13 cellular contexts compared by ENCODE assay signal in the genomic region with DNA sequence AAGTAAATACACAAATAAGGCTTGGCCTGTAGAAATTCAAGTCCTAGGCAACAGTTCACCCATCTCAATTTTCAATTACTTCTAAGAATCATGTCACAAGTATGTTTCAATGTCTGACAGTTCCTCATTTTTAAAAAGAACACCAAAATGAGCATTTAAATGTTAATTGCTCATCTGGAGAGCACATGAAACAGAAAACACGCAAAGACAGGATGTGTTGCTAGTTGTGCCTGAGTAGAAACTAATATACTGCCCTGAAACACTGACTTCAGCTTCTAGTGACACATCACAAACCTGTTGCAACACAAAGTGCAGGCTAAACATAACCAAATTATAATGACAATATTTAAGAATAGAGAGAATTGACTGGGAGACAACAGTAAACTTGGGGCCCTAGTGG.
DNase-seq lines count a peak whose midpoint lies in the region; ATAC-seq and TF ChIP-seq lines count a peak whose summit lies in the region.
"Had no signal": no experiment of that assay in that cellular context is flagged by ENCODE, and none has a peak within 500 bp of the region (broad histone marks: within the 10 kb centered on the region; RNA-seq: fewer than 3 reads in every experiment).

No MANE protein-coding gene starts in this region.

- H3K9me3 ChIP-seq in tibial artery (peaks cover 0 to 4% (median 0%) of the 10 kb centered on the region in 3 donors), BE2C (no peaks in the 10 kb centered on the region)
- H3K9me3 ChIP-seq: gastrocnemius medialis had no signal

- ATAC-seq in stimulated activated naive CD8-positive, alpha-beta T cell treated with anti-CD3 and anti-CD28 coated beads, Interleukin-15, amount 100 ng/mL, for 72 hours: peak; percentile 41
- no peak for ATAC-seq in stimulated activated naive CD8-positive, alpha-beta T cell treated with anti-CD3 and anti-CD28 coated beads, Interleukin-15, Interleukin-2, amounts not matched to agents 100 U/mL and 50 U/mL, for 24 hours
- ATAC-seq in HG02885 (IDR thresholded peaks at IDR 0.05; ENCODE audit: poor library complexity, unreplicated experiment) (peak; percentile 56), GM21381 (IDR thresholded peaks at IDR 0.05; ENCODE audit: unreplicated experiment) (no peak)
- ATAC-seq: gastrocnemius medialis had no signal

- no peaks in the 10 kb centered on the region for H3K27me3 ChIP-seq in tibial artery
- no peaks in the 10 kb centered on the region for H3K27me3 ChIP-seq in BE2C
- H3K27me3 ChIP-seq: gastrocnemius medialis had no signal

- no peak overlapping the region for H3K4me3 ChIP-seq in tibial artery
- H3K4me3 ChIP-seq in BE2C (ENCODE audit: low read depth, low read length): no peak overlapping the region
- H3K4me3 ChIP-seq: gastrocnemius medialis had no signal

- no peak overlapping the region for H3K27ac ChIP-seq in tibial artery
- H3K27ac ChIP-seq: gastrocnemius medialis had no signal

- TF ChIP-seq CTCF in tibial artery (IDR thresholded peaks at IDR 0.05) (no peak), BE2C (IDR thresholded peaks at IDR 0.05; ENCODE audit: low read depth, low read length) (no peak)

- H3K27me3 Mint-ChIP-seq in stimulated activated naive CD8-positive, alpha-beta T cell treated with anti-CD3 and anti-CD28 coated beads, Interleukin-15, amount 100 ng/mL, for 72 hours: peaks cover 37% of the 10 kb centered on the region

- intact Hi-C loops in tibial artery (cut with DNase I; ENCODE audit: low total_unique reads): no loop called here

- peaks cover 0 to 14% of the 10 kb centered on the region in 2 donors for H3K9me3 Mint-ChIP-seq in stimulated activated naive CD8-positive, alpha-beta T cell treated with anti-CD3 and anti-CD28 coated beads, Interleukin-15, amount 100 ng/mL, for 72 hours
- H3K9me3 Mint-ChIP-seq: activated naive CD4-positive, alpha-beta T cell treated with anti-CD3 and anti-CD28 coated beads, Interleukin-2, amount 50 U/mL, for 24 hours had no signal

- no peak for DNase-seq in stimulated activated naive CD8-positive, alpha-beta T cell treated with anti-CD3 and anti-CD28 coated beads, Interleukin-15, amount 100 ng/mL, for 72 hours
- DNase-seq in stimulated activated naive CD8-positive, alpha-beta T cell treated with anti-CD3 and anti-CD28 coated beads, Interleukin-15, Interleukin-2, amounts not matched to agents 100 U/mL and 50 U/mL, for 24 hours: no peak
- DNase-seq in MV-4-11 (lab: John Stamatoyannopoulos, UW) (peak; percentile 91), tibial artery (no peak), BE2C (no peak), NCI-H2107 treated with DMSO at 0.1 percent for 48 hours (lab: John Stamatoyannopoulos, UW; ENCODE audit: unreplicated experiment) (no peak)
- DNase-seq: DND-41, gastrocnemius medialis, NCI-H1417 treated with DMSO at 0.1 percent for 48 hours, SW 1271 had no signal

- H3K27ac Mint-ChIP-seq in stimulated activated naive CD8-positive, alpha-beta T cell treated with anti-CD3 and anti-CD28 coated beads, Interleukin-15, amount 100 ng/mL, for 72 hours: no peak overlapping the region
- H3K27ac Mint-ChIP-seq: activated naive CD4-positive, alpha-beta T cell treated with anti-CD3 and anti-CD28 coated beads, Interleukin-2, amount 50 U/mL, for 24 hours had no signal

- H3K4me3 Mint-ChIP-seq in stimulated activated naive CD8-positive, alpha-beta T cell treated with anti-CD3 and anti-CD28 coated beads, Interleukin-15, amount 100 ng/mL, for 72 hours: no peak overlapping the region
- H3K4me3 Mint-ChIP-seq: activated naive CD4-positive, alpha-beta T cell treated with anti-CD3 and anti-CD28 coated beads, Interleukin-2, amount 50 U/mL, for 24 hours had no signal

- H3K4me1 Mint-ChIP-seq in stimulated activated naive CD8-positive, alpha-beta T cell treated with anti-CD3 and anti-CD28 coated beads, Interleukin-15, amount 100 ng/mL, for 72 hours: peaks cover 20% of the 10 kb centered on the region
- H3K4me1 Mint-ChIP-seq: activated naive CD4-positive, alpha-beta T cell treated with anti-CD3 and anti-CD28 coated beads, Interleukin-2, amount 50 U/mL, for 24 hours had no signal

- no peaks in the 10 kb centered on the region for H3K36me3 ChIP-seq in tibial artery
- H3K36me3 ChIP-seq in BE2C: no peaks in the 10 kb centered on the region
- H3K36me3 ChIP-seq: gastrocnemius medialis had no signal

- H3K4me1 ChIP-seq in tibial artery (no peaks in the 10 kb centered on the region), BE2C (no peaks in the 10 kb centered on the region)
- H3K4me1 ChIP-seq: gastrocnemius medialis had no signal

Comparison
In these comparisons a context has a peak if more than half of its experiments do, and no peak if none do; other contexts are left out.
1. ATAC-seq: peak in stimulated activated naive CD8-positive, alpha-beta T cell treated with anti-CD3 and anti-CD28 coated beads, Interleukin-15, amount 100 ng/mL, for 72 hours (single experiment) and HG02885 (single experiment); none in stimulated activated naive CD8-positive, alpha-beta T cell treated with anti-CD3 and anti-CD28 coated beads, Interleukin-15, Interleukin-2, amounts not matched to agents 100 U/mL and 50 U/mL, for 24 hours (single experiment) and GM21381 (single experiment).